1 cellular context compared by ENCODE assay signal in the genomic region with DNA sequence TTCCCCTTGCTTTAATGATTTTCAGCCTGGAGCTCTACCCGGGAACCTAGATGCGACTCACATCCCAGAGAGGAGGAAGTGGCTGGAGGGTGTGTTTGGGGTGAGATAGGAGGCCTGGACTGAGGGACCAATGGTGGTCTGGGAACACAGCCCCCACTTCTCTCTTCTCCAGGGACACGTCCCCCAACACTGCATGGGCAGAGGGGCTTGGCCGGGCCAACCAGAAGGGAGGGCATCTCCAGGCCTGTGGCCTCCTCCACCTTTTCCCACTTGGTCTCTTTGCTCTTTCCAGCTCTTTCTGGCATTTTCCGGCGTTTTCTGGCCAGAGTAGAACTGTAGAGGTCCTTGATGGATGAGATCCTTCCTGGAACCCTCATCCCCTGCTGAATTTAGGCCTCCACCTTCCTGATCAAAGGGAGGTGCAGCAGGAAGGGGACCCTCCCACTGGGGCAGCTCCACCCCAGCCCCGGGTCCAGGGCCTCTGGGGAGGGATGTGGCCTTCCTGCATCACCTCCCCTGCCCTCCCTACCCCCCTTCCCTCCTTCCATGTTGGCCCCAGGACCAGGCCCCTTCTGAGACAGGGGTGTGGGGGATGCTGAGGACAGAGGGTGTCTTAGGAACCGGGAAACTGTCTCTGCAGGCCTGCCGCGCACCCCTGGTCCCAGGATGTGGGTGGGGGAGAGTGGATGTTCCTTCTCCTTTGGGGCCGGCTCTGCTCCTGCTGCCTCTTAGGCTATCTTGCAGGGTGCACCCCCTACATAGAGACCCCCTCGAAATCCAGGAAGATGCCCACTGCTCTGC.
A peak's percentile ranks its signal among the peaks of the same experiment; 100 is the strongest.
TF ChIP-seq lines count a peak whose summit lies in the region.

No MANE protein-coding gene starts in this region.

TF ChIP-seq in K562, 482 proteins besides CTCF, POLR2A, EP300 and RAD21:
- TF ChIP-seq SPI1 (IDR thresholded peaks at IDR 0.05; ENCODE audit: borderline replicate concordance, low read depth, low read length) (peak; percentile 62; the same call in 1 of the 2 replicates), ELF1 (tag; IDR thresholded peaks at IDR 0.05) (no peak)
